In genomic region chr3:181696641-181697230, GRCh38 we compare ENCODE assay signal across 22 cellular contexts. TPM values are rescaled to one million over a fixed set of nuclear protein-coding genes. Genes with fewer than 3 reads are reported as not detected.
A peak's percentile ranks its signal among the peaks of the same experiment; 100 is the strongest.
DNase-seq lines count a peak whose midpoint lies in the region; ATAC-seq and TF ChIP-seq lines count a peak whose summit lies in the region.
"Had no signal": no experiment of that assay in that cellular context is flagged by ENCODE, and none has a peak within 500 bp of the region (broad histone marks: within the 10 kb centered on the region; RNA-seq: fewer than 3 reads in every experiment).

No MANE protein-coding gene starts in this region.

- H3K27ac ChIP-seq in iPS-18a (ENCODE audit: low read length) (no peak overlapping the region), spleen (no peak overlapping the region), body of pancreas (no peak overlapping the region)
- no peak overlapping the region for H3K27ac ChIP-seq in CD8-positive, alpha-beta memory T cell (ENCODE audit: low read depth, low read length)
- H3K27ac ChIP-seq: epithelial cell of prostate had no signal

- peak overlapping the region; percentile 10 for H3K27ac Mint-ChIP-seq in T-helper 1 cell treated with Interleukin-12 subunit alpha and Interleukin-12 subunit beta and Interleukin-4 antibody, amounts not matched to agents 30 μg/mL and 1 μg/mL, for 36 hours
- H3K27ac Mint-ChIP-seq in stimulated activated memory B cell treated with anti-CD40 and anti-IgM and Interleukin-4, amounts not matched to agents 10 μg/mL and 1 μg/mL and 100 μg/mL, for 72 hours, result no peak overlapping the region
- no peak overlapping the region for H3K27ac Mint-ChIP-seq in CD8-positive, alpha-beta memory T cell
- H3K27ac Mint-ChIP-seq: activated naive CD4-positive, alpha-beta T cell treated with anti-CD3 and anti-CD28 coated beads, Interleukin-2, amount 50 U/mL, for 72 hours; CD14-positive monocyte had no signal

- H3K27me3 ChIP-seq in adipocyte (replicated peaks; ENCODE audit: control insufficient read depth, insufficient read depth, low read length) (peaks cover 41% of the 10 kb centered on the region), iPS-18a (ENCODE audit: control insufficient read depth, insufficient read depth, low read length) (peaks cover 31% of the 10 kb centered on the region), spleen (replicated peaks in 1 of 7) (peaks cover 8 to 80% (median 71%) of the 10 kb centered on the region in 7 donors), body of pancreas (peaks cover 0 to 48% of the 10 kb centered on the region in 2 donors)
- peaks cover 27% of the 10 kb centered on the region for H3K27me3 ChIP-seq in CD8-positive, alpha-beta memory T cell (ENCODE audit: insufficient read depth, low read length, poor library complexity, severe bottlenecking)

- no peaks in the 10 kb centered on the region for H3K9me3 ChIP-seq in adipocyte (ENCODE audit: control insufficient read depth, low read length)
- H3K9me3 ChIP-seq in iPS-18a (ENCODE audit: control insufficient read depth, low read depth, low read length), result no peaks in the 10 kb centered on the region
- H3K9me3 ChIP-seq in CD8-positive, alpha-beta memory T cell (ENCODE audit: low read length), result no peaks in the 10 kb centered on the region
- H3K9me3 ChIP-seq in spleen, result no peaks in the 10 kb centered on the region
- H3K9me3 ChIP-seq in body of pancreas, result no peaks in the 10 kb centered on the region

- POLR2A ChIA-PET in CD8-positive, alpha-beta memory T cell (lab: Charles Lee), result no interaction called here

- TF ChIP-seq CTCF in spleen (IDR thresholded peaks at IDR 0.05 in 8 of 11, conservative IDR thresholded peaks at IDR 0.05 in 3 of 11), result no peak
- no peak for TF ChIP-seq CTCF in body of pancreas (IDR thresholded peaks at IDR 0.05)

- no peak for DNase-seq in T-helper 1 cell
- no peak for DNase-seq in adipocyte (ENCODE audit: low read depth)
- no peak for DNase-seq in CD8-positive, alpha-beta memory T cell
- no peak for DNase-seq in spleen
- no peak for DNase-seq in body of pancreas
- DNase-seq: 8988T; activated CD4-positive, alpha-beta T cell treated with anti-CD3 and anti-CD28 coated beads for 4 hours; activated CD8-positive, alpha-beta memory T cell treated with anti-CD3 and anti-CD28 coated beads, Interleukin-2, amount 50 U/mL, for 48 hours; DMS79 treated with DMSO at 0.1 percent for 48 hours; KBM-7; NCI-H1092 treated with DMSO at 0.1 percent for 48 hours; NCI-H2171; SHP77 treated with DMSO at 0.1 percent for 48 hours; T-helper 9 cell had no signal

- H3K36me3 ChIP-seq in adipocyte (ENCODE audit: control insufficient read depth, insufficient read depth, low read length, severe bottlenecking), result no peaks in the 10 kb centered on the region
- H3K36me3 ChIP-seq in iPS-18a (ENCODE audit: control insufficient read depth, low read depth, low read length), result no peaks in the 10 kb centered on the region
- H3K36me3 ChIP-seq in CD8-positive, alpha-beta memory T cell (ENCODE audit: insufficient read depth, low read length), result no peaks in the 10 kb centered on the region
- no peaks in the 10 kb centered on the region for H3K36me3 ChIP-seq in spleen
- no peaks in the 10 kb centered on the region for H3K36me3 ChIP-seq in body of pancreas (replicated peaks in 1 of 2; ENCODE audit: insufficient read depth in 1 of 2, low read depth in 2 of 2)

- WGBS in spleen, 5 donors, result 20 to 32% (median 23%) methylated on average over 10 of the region's 10 CpGs
- 18 to 24% methylated on average over 10 of the region's 10 CpGs for WGBS in body of pancreas, 2 donors

- H3K4me1 ChIP-seq in adipocyte (ENCODE audit: control insufficient read depth, insufficient read depth, low read length), result peaks cover 18% of the 10 kb centered on the region
- peaks cover 26% of the 10 kb centered on the region for H3K4me1 ChIP-seq in iPS-18a (ENCODE audit: control insufficient read depth, low read depth, low read length)
- peaks cover 10% of the 10 kb centered on the region for H3K4me1 ChIP-seq in CD8-positive, alpha-beta memory T cell (ENCODE audit: insufficient read depth, low read length)
- peaks cover 3 to 36% (median 28%) of the 10 kb centered on the region in 6 donors for H3K4me1 ChIP-seq in spleen
- H3K4me1 ChIP-seq in body of pancreas, result peaks cover 27% of the 10 kb centered on the region

- TF ChIP-seq POLR2A in spleen (IDR thresholded peaks at IDR 0.05), result no peak
- TF ChIP-seq POLR2A in body of pancreas (IDR thresholded peaks at IDR 0.05), result no peak

- peaks cover 10% of the 10 kb centered on the region for H3K4me1 Mint-ChIP-seq in T-helper 1 cell treated with Interleukin-12 subunit alpha and Interleukin-12 subunit beta and Interleukin-4 antibody, amounts not matched to agents 30 μg/mL and 1 μg/mL, for 36 hours (ENCODE audit: low read depth)
- peaks cover 32% of the 10 kb centered on the region for H3K4me1 Mint-ChIP-seq in stimulated activated memory B cell treated with anti-CD40 and anti-IgM and Interleukin-4, amounts not matched to agents 10 μg/mL and 1 μg/mL and 100 μg/mL, for 72 hours
- peaks cover 13 to 34% (median 18%) of the 10 kb centered on the region in 3 donors for H3K4me1 Mint-ChIP-seq in CD8-positive, alpha-beta memory T cell

- CTCF ChIA-PET in CD8-positive, alpha-beta memory T cell (lab: Charles Lee), result no interaction called here

- peaks cover 3% of the 10 kb centered on the region for H3K36me3 Mint-ChIP-seq in T-helper 1 cell treated with Interleukin-12 subunit alpha and Interleukin-12 subunit beta and Interleukin-4 antibody, amounts not matched to agents 30 μg/mL and 1 μg/mL, for 36 hours (ENCODE audit: low read depth)
- H3K36me3 Mint-ChIP-seq in stimulated activated memory B cell treated with anti-CD40 and anti-IgM and Interleukin-4, amounts not matched to agents 10 μg/mL and 1 μg/mL and 100 μg/mL, for 72 hours, result no peaks in the 10 kb centered on the region
- H3K36me3 Mint-ChIP-seq in CD8-positive, alpha-beta memory T cell, result no peaks in the 10 kb centered on the region

- peaks cover 74% of the 10 kb centered on the region for H3K27me3 Mint-ChIP-seq in T-helper 1 cell treated with Interleukin-12 subunit alpha and Interleukin-12 subunit beta and Interleukin-4 antibody, amounts not matched to agents 30 μg/mL and 1 μg/mL, for 36 hours (ENCODE audit: low read depth)
- H3K27me3 Mint-ChIP-seq in stimulated activated memory B cell treated with anti-CD40 and anti-IgM and Interleukin-4, amounts not matched to agents 10 μg/mL and 1 μg/mL and 100 μg/mL, for 72 hours, result peaks cover 68% of the 10 kb centered on the region
- H3K27me3 Mint-ChIP-seq in CD8-positive, alpha-beta memory T cell, result peaks cover 57 to 74% of the 10 kb centered on the region in 2 donors

- intact Hi-C loops in spleen (cut with DNase I; ENCODE audit: low total_unique reads), result no loop called here
- intact Hi-C loops in body of pancreas (cut with DNase I), result no loop called here

- no peak for ATAC-seq in stimulated activated memory B cell treated with anti-CD40 and anti-IgM and Interleukin-4, amounts not matched to agents 10 μg/mL and 1 μg/mL and 100 μg/mL, for 72 hours
- no peak for ATAC-seq in body of pancreas
- ATAC-seq: activated naive CD4-positive, alpha-beta T cell treated with anti-CD3 and anti-CD28 coated beads, Interleukin-2, amount 50 U/mL, for 72 hours had no signal

- H3K4me3 ChIP-seq in adipocyte (ENCODE audit: low read length), result peak overlapping the region; percentile 80
- peak overlapping the region; percentile 50 for H3K4me3 ChIP-seq in iPS-18a (ENCODE audit: low read length)
- H3K4me3 ChIP-seq in CD8-positive, alpha-beta memory T cell (ENCODE audit: low read length), result no peak overlapping the region
- H3K4me3 ChIP-seq in spleen, result no peak overlapping the region
- no peak overlapping the region for H3K4me3 ChIP-seq in body of pancreas

- H3K9me3 Mint-ChIP-seq in T-helper 1 cell treated with Interleukin-12 subunit alpha and Interleukin-12 subunit beta and Interleukin-4 antibody, amounts not matched to agents 30 μg/mL and 1 μg/mL, for 36 hours, result no peaks in the 10 kb centered on the region
- peaks cover 5% of the 10 kb centered on the region for H3K9me3 Mint-ChIP-seq in stimulated activated memory B cell treated with anti-CD40 and anti-IgM and Interleukin-4, amounts not matched to agents 10 μg/mL and 1 μg/mL and 100 μg/mL, for 72 hours
- peaks cover 0 to 27% (median 11%) of the 10 kb centered on the region in 5 donors for H3K9me3 Mint-ChIP-seq in CD8-positive, alpha-beta memory T cell

- no peak overlapping the region for H3K4me3 Mint-ChIP-seq in T-helper 1 cell treated with Interleukin-12 subunit alpha and Interleukin-12 subunit beta and Interleukin-4 antibody, amounts not matched to agents 30 μg/mL and 1 μg/mL, for 36 hours
- peak overlapping the region; percentile 18 for H3K4me3 Mint-ChIP-seq in stimulated activated memory B cell treated with anti-CD40 and anti-IgM and Interleukin-4, amounts not matched to agents 10 μg/mL and 1 μg/mL and 100 μg/mL, for 72 hours
- H3K4me3 Mint-ChIP-seq in CD8-positive, alpha-beta memory T cell, result peak overlapping the region in 2 of 7 donors; percentile 8 to 40

- H3K9ac ChIP-seq in adipocyte (ENCODE audit: low read length), result no peak overlapping the region
- no peak overlapping the region for H3K9ac ChIP-seq in iPS-18a (ENCODE audit: low read length)

RNA-seq across cellular contexts. Expression of gene SOX2, which starts 15.0 kb away (rescaled TPM):
- not detected for total RNA-seq in CD8-positive, alpha-beta memory T cell
- polyA plus RNA-seq in CD8-positive, alpha-beta memory T cell, result not detected
- total RNA-seq in spleen, result under 1 TPM in 2 of 7 donors, not detected in 5; 0.10 to 0.43 TPM
- under 1 TPM; 0.02 to 0.54 (median 0.05) TPM for polyA plus RNA-seq in spleen
- total RNA-seq in body of pancreas, result 1 to 10 TPM in 1 of 2 donors, under 1 TPM in 1; 0.33 to 1.3 TPM
- total RNA-seq: kidney epithelial cell, myocyte had no signal
- polyA plus RNA-seq: CD14-positive monocyte had no signal

Comparison
In these comparisons a context has a peak if more than half of its experiments do, and no peak if none do; other contexts are left out.
1. H3K4me3 ChIP-seq: peak in adipocyte (single experiment) and iPS-18a (single experiment); none in CD8-positive, alpha-beta memory T cell (single experiment), spleen (0 of 8) and body of pancreas (0 of 2).